ENCODE assay signal across 27 cellular contexts in genomic region chr18:67318651-67319050, GRCh38.
A peak's percentile ranks its signal among the peaks of the same experiment; 100 is the strongest.
DNase-seq lines count a peak whose midpoint lies in the region; TF ChIP-seq lines count a peak whose summit lies in the region.
"Had no signal": no experiment of that assay in that cellular context is flagged by ENCODE, and none has a peak within 500 bp of the region (broad histone marks: within the 10 kb centered on the region; RNA-seq: fewer than 3 reads in every experiment).

No MANE protein-coding gene starts in this region.

- intact Hi-C loops in colonic mucosa (cut with DNase I), result no loop called here

- no peak overlapping the region for H3K4me3 ChIP-seq in adipocyte (ENCODE audit: low read length)
- H3K4me3 ChIP-seq in colonic mucosa, result no peak overlapping the region
- H3K4me3 ChIP-seq: BLaER1, hepatocyte, left lung, SJCRH30 had no signal

- H3K27me3 ChIP-seq in adipocyte (replicated peaks; ENCODE audit: control insufficient read depth, insufficient read depth, low read length), result no peaks in the 10 kb centered on the region
- no peaks in the 10 kb centered on the region for H3K27me3 ChIP-seq in colonic mucosa
- H3K27me3 ChIP-seq: BLaER1, hepatocyte, left lung, SJCRH30 had no signal

- H3K9ac ChIP-seq in adipocyte (ENCODE audit: low read length) (peak overlapping the region; percentile 29), colonic mucosa (ENCODE audit: low read depth in 2 of 2, low read length in 2 of 2) (no peak overlapping the region)
- H3K9ac ChIP-seq: BLaER1, KMS-11 had no signal

- H3K9me3 ChIP-seq in adipocyte (ENCODE audit: control insufficient read depth, low read length), result peaks cover 4% of the 10 kb centered on the region
- H3K9me3 ChIP-seq in colonic mucosa, result no peaks in the 10 kb centered on the region
- H3K9me3 ChIP-seq: BLaER1, left lung, SJCRH30 had no signal

- H3K4me1 ChIP-seq in adipocyte (ENCODE audit: control insufficient read depth, insufficient read depth, low read length), result peaks cover 6% of the 10 kb centered on the region
- no peaks in the 10 kb centered on the region for H3K4me1 ChIP-seq in colonic mucosa
- H3K4me1 ChIP-seq: BLaER1, left lung, SJCRH30 had no signal

- H3K27ac ChIP-seq in colonic mucosa, result no peak overlapping the region
- H3K27ac ChIP-seq: BLaER1, hepatocyte, KMS-11, left lung, SJCRH30 had no signal

- no peak for TF ChIP-seq CTCF in colonic mucosa (IDR thresholded peaks at IDR 0.05)

- H3K36me3 ChIP-seq in adipocyte (ENCODE audit: control insufficient read depth, insufficient read depth, low read length, severe bottlenecking), result no peaks in the 10 kb centered on the region
- no peaks in the 10 kb centered on the region for H3K36me3 ChIP-seq in colonic mucosa
- H3K36me3 ChIP-seq: BLaER1, left lung, SJCRH30 had no signal

- DNase-seq in ELR (ENCODE audit: low read depth) (peak; percentile 19), adipocyte (ENCODE audit: low read depth) (peak; percentile 59), fibroblast of peridontal ligament (ENCODE audit: extremely low read depth) (peak; percentile 66), smooth muscle cell of the brain vasculature (ENCODE audit: low read depth, low spot score) (peak; percentile 17), colonic mucosa (no peak)
- DNase-seq in activated T-cell treated with anti-CD3 and anti-CD28 coated beads, Interleukin-2, amount 50 U/mL, for 48 hours, result no peak
- DNase-seq in central memory CD4-positive, alpha-beta T cell, result no peak
- DNase-seq: activated CD4-positive, alpha-beta memory T cell treated with anti-CD3 and anti-CD28 coated beads for 36 hours; activated CD8-positive, alpha-beta memory T cell treated with anti-CD3 and anti-CD28 coated beads, Interleukin-2, amount 50 U/mL, for 48 hours; activated naive CD8-positive, alpha-beta T cell treated with anti-CD3 and anti-CD28 coated beads for 36 hours; cortex of kidney; DMS79 treated with DMSO at 0.1 percent for 48 hours; immature natural killer cell; left lung; mesendoderm; MV-4-11; NCI-H1694 treated with DMSO at 0.1 percent for 48 hours; NCI-H526; nucleus accumbens; SJCRH30; small intestine; stimulated activated CD4-positive, alpha-beta T cell treated with anti-CD3 and anti-CD28 coated beads, Interleukin-2, amount 100 ng/mL, for 24 hours; T-helper 1 cell; trophoblast cell had no signal

Comparison
In these comparisons a context has a peak if more than half of its experiments do, and no peak if none do; other contexts are left out.
1. DNase-seq: peak in ELR (single experiment), adipocyte (single experiment), fibroblast of peridontal ligament (single experiment) and smooth muscle cell of the brain vasculature (single experiment); none in activated T-cell treated with anti-CD3 and anti-CD28 coated beads, Interleukin-2, amount 50 U/mL, for 48 hours (0 of 2), central memory CD4-positive, alpha-beta T cell (single experiment) and colonic mucosa (single experiment).